Comparison of ENCODE assay signal across 19 cellular contexts in the genomic region with DNA sequence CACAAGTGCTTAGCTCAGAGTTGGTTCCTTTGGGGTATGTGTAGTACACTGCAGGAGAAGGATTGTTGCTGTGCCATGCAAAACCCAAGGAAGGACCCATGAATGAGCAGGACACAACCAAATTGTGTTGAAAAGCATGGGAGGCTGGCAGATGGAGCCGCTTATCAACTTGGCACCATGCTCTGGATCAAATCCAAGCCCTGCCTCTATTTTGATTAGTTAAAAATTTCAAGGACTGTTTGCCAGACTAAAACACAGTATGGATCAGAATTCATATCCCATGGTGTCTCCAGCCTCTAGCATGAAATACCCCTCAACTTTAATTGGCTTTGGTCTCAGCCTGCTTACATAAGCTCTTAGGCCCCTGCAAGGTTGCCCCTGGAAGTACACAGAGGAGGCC. TPM values are rescaled to one million over a fixed set of nuclear protein-coding genes. Genes with fewer than 3 reads are reported as not detected.
"Had no signal": no experiment of that assay in that cellular context is flagged by ENCODE, and none has a peak within 500 bp of the region (broad histone marks: within the 10 kb centered on the region; RNA-seq: fewer than 3 reads in every experiment).

No MANE protein-coding gene starts in this region.

- FAIRE-seq: astrocyte, endothelial cell of umbilical vein, urothelium cell line had no signal

- H3K27ac ChIP-seq: cardiac muscle cell, colonic mucosa had no signal

- ATAC-seq: activated CD8-positive, alpha-beta T cell treated with anti-CD3 and anti-CD28 coated beads, Interleukin-2, amount 10 ng/mL, durations not matched to agents 7 days and 5 days; left colon; mucosa of descending colon; WTC11 had no signal

- H3K4me1 ChIP-seq: colonic mucosa had no signal

- DNase-seq: activated CD4-positive, alpha-beta T cell treated with anti-CD3 and anti-CD28 coated beads for 48 hours; activated CD8-positive, alpha-beta T cell treated with anti-CD3 and anti-CD28 coated beads, Interleukin-2, amount 10 ng/mL, durations not matched to agents 7 days and 5 days; activated naive CD4-positive, alpha-beta T cell; colonic mucosa; effector CD4-positive, alpha-beta T cell; foreskin melanocyte; head of caudate nucleus; left colon; mucosa of descending colon; stimulated activated CD4-positive, alpha-beta T cell treated with anti-CD3 and anti-CD28 coated beads, Interleukin-4, amount 100 ng/mL, for 24 hours had no signal

- H3K27me3 ChIP-seq: cardiac muscle cell, colonic mucosa had no signal

- H3K4me3 ChIP-seq: cardiac muscle cell, colonic mucosa, mucosa of descending colon had no signal

- H3K9me3 ChIP-seq: colonic mucosa, mucosa of descending colon had no signal

- H3K36me3 ChIP-seq: cardiac muscle cell, colonic mucosa had no signal

RNA-seq across cellular contexts. Expression of gene CCDC185, which starts 27.8 kb away (rescaled TPM):
- total RNA-seq: activated CD8-positive, alpha-beta T cell treated with anti-CD3 and anti-CD28 coated beads, Interleukin-2, amount 10 ng/mL, durations not matched to agents 7 days and 5 days; activated T-helper 1 cell treated with anti-CD3 and anti-CD28 coated beads, Interleukin-12 subunit alpha, Interleukin-12 subunit beta, Interleukin-2, Interleukin-4 antibody, amounts not matched to agents 30 ng/mL and 10 ng/mL and 1 ng/mL, durations not matched to agents 14 hours and 24 hours and 36 hours; astrocyte; cardiac muscle cell; colonic mucosa; endothelial cell of umbilical vein; left colon; mucosa of descending colon; osteoblast; pulmonary artery endothelial cell; WTC11 had no signal
- polyA plus RNA-seq: cardiac muscle cell, endothelial cell of umbilical vein, thymus had no signal

RNA-seq across cellular contexts. Expression of gene SUSD4, which starts 57.0 kb away (rescaled TPM):
- total RNA-seq: activated T-helper 1 cell treated with anti-CD3 and anti-CD28 coated beads, Interleukin-12 subunit alpha, Interleukin-12 subunit beta, Interleukin-2, Interleukin-4 antibody, amounts not matched to agents 30 ng/mL and 10 ng/mL and 1 ng/mL, durations not matched to agents 14 hours and 24 hours and 36 hours; endothelial cell of umbilical vein; osteoblast; pulmonary artery endothelial cell had no signal
- polyA plus RNA-seq: endothelial cell of umbilical vein had no signal
